Comparison of ENCODE assay signal across 8 cellular contexts in genomic region chr11:66638177-66639065, GRCh38. TPM values are rescaled to one million over a fixed set of nuclear protein-coding genes. Genes with fewer than 3 reads are reported as not detected.
DNase-seq lines count a peak whose midpoint lies in the region; ATAC-seq and TF ChIP-seq lines count a peak whose summit lies in the region.

A gene with protein sequence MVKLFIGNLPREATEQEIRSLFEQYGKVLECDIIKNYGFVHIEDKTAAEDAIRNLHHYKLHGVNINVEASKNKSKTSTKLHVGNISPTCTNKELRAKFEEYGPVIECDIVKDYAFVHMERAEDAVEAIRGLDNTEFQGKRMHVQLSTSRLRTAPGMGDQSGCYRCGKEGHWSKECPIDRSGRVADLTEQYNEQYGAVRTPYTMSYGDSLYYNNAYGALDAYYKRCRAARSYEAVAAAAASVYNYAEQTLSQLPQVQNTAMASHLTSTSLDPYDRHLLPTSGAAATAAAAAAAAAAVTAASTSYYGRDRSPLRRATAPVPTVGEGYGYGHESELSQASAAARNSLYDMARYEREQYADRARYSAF (plus strand): TSS chr11:66638703. CDS start chr11:66639712, 1,009 bp downstream.

- peak within 1 kb of the TSS; percentile 95 to 98 for H3K4me3 Mint-ChIP-seq in CD14-positive monocyte
- H3K4me3 Mint-ChIP-seq in dendritic cell treated with granulocyte-macrophage colony-stimulating factor and Interleukin-4, amounts not matched to agents 40 ng/mL and 50 ng/mL, for 4 days, result peak within 1 kb of the TSS; percentile 96

- intact Hi-C loops in CD14-positive monocyte (cut with micrococcal nuclease), result loop anchor here in 1 of 2 donors (2.0 to 5.0 kb wide), 2 partner anchors 22 to 39 kb away; partner anchors contain the start of genes RBM14 and RBM4B
- intact Hi-C loops in dendritic cell treated with granulocyte-macrophage colony-stimulating factor and Interleukin-4, amounts not matched to agents 40 ng/mL and 50 ng/mL, for 4 days (cut with micrococcal nuclease), result loop anchor here (1.0 to 5.0 kb wide), 3 partner anchors 19 to 45 kb away; partner anchors contain the start of genes CCDC87, CCS and RBM4B

- no peaks in the 10 kb centered on the region for H3K27me3 Mint-ChIP-seq in CD14-positive monocyte (ENCODE audit: low read depth in 3 of 3)
- H3K27me3 Mint-ChIP-seq in dendritic cell treated with granulocyte-macrophage colony-stimulating factor and Interleukin-4, amounts not matched to agents 40 ng/mL and 50 ng/mL, for 4 days, result no peaks in the 10 kb centered on the region

- peaks cover 0 to 2% (median 0%) of the 10 kb centered on the region in 7 donors for H3K9me3 Mint-ChIP-seq in CD14-positive monocyte
- no peaks in the 10 kb centered on the region for H3K9me3 Mint-ChIP-seq in dendritic cell treated with granulocyte-macrophage colony-stimulating factor and Interleukin-4, amounts not matched to agents 40 ng/mL and 50 ng/mL, for 4 days

- peak; percentile 95 for ATAC-seq in GM19372 (IDR thresholded peaks at IDR 0.05; ENCODE audit: low read depth, unreplicated experiment)
- ATAC-seq in HG03558 (IDR thresholded peaks at IDR 0.05; ENCODE audit: extremely low read depth, unreplicated experiment), result peak; percentile 92
- peak; percentile 91 for ATAC-seq in left lobe of liver

- no peak for TF ChIP-seq CTCF in CD14-positive monocyte (IDR thresholded peaks at IDR 0.05)

- DNase-seq in CD14-positive monocyte (ENCODE audit: low spot score) (peak; percentile 99), NCI-H748 treated with DMSO at 0.1 percent for 48 hours (lab: John Stamatoyannopoulos, UW) (peak; percentile 98), left lobe of liver (ENCODE audit: low spot score) (peak; percentile 99)
- DNase-seq in activated CD4-positive, alpha-beta T cell treated with anti-CD3 and anti-CD28 coated beads, Interleukin-2, amount 50 U/mL, for 24 hours (ENCODE audit: low read depth in 1 of 2, low spot score in 1 of 2), result peak; percentile 76 to 98
- DNase-seq in stimulated activated CD4-positive, alpha-beta T cell treated with anti-CD3 and anti-CD28 coated beads, Interleukin-2, amount 100 ng/mL, for 4 hours (ENCODE audit: low read depth), result peak; percentile 96

- peaks cover 50% of the 10 kb centered on the region for H3K4me1 Mint-ChIP-seq in CD14-positive monocyte
- H3K4me1 Mint-ChIP-seq in dendritic cell treated with granulocyte-macrophage colony-stimulating factor and Interleukin-4, amounts not matched to agents 40 ng/mL and 50 ng/mL, for 4 days (ENCODE audit: low read depth), result peaks cover 70% of the 10 kb centered on the region

- H3K27ac Mint-ChIP-seq in CD14-positive monocyte, result peak within 1 kb of the TSS; percentile 96 to 99 (median 98)
- H3K27ac Mint-ChIP-seq in dendritic cell treated with granulocyte-macrophage colony-stimulating factor and Interleukin-4, amounts not matched to agents 40 ng/mL and 50 ng/mL, for 4 days, result peak within 1 kb of the TSS; percentile 97

- H3K36me3 Mint-ChIP-seq in CD14-positive monocyte, result peaks cover 38 to 62% of the 10 kb centered on the region in 2 donors
- peaks cover 80% of the 10 kb centered on the region for H3K36me3 Mint-ChIP-seq in dendritic cell treated with granulocyte-macrophage colony-stimulating factor and Interleukin-4, amounts not matched to agents 40 ng/mL and 50 ng/mL, for 4 days (ENCODE audit: low read depth)

RNA-seq across cellular contexts. Expression of the gene that starts here (rescaled TPM):
- polyA plus RNA-seq in CD14-positive monocyte, result 100 to 1,000 TPM; 153 TPM
- 36.3 TPM for total RNA-seq in left lobe of liver

Comparison
In these comparisons a context has a peak if more than half of its experiments do, and no peak if none do; other contexts are left out.
1. Peak in every context shown above with its lines: DNase-seq and ATAC-seq.